Comparison of ENCODE assay signal across 1 cellular context in the genomic region with DNA sequence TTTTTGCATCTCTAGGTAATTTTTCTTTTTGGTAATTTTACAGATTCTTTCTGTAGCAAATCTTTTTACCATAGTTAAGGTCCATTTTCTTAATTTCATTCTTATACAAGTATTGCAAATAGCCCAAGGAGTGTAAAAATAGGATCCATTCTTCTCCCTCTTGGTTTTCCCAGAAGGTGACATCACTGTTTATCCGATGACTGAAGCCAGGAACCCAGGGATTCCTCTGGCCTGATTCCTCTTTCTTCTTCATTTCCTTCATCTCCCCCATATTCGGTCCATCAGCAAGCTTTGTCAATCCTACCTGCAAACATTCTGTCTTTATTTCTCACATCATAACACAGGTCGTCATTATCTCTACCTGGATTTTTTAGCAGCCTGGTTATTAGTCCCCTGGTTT.
TF ChIP-seq lines count a peak whose summit lies in the region.

No MANE protein-coding gene starts in this region.

TF ChIP-seq in GM12878, 131 proteins besides CTCF, POLR2A, EP300 and RAD21:
- no peak for TF ChIP-seq CUX1 (IDR thresholded peaks at IDR 0.05; ENCODE audit: insufficient replicate concordance, low read depth, low read length)
- no peak for TF ChIP-seq MXI1 (IDR thresholded peaks at IDR 0.05; ENCODE audit: low read depth, low read length)
- TF ChIP-seq SRF (IDR thresholded peaks at IDR 0.05; ENCODE audit: low read depth in 2 of 2, low read length in 2 of 2) = no peak
- no peak for TF ChIP-seq ASH2L (IDR thresholded peaks at IDR 0.05; ENCODE audit: borderline replicate concordance, low read depth)
- TF ChIP-seq ZBTB4 (CRISPR knock-in tag; IDR thresholded peaks at IDR 0.05) = no peak
